ENCODE assay signal across 17 cellular contexts in the genomic region with DNA sequence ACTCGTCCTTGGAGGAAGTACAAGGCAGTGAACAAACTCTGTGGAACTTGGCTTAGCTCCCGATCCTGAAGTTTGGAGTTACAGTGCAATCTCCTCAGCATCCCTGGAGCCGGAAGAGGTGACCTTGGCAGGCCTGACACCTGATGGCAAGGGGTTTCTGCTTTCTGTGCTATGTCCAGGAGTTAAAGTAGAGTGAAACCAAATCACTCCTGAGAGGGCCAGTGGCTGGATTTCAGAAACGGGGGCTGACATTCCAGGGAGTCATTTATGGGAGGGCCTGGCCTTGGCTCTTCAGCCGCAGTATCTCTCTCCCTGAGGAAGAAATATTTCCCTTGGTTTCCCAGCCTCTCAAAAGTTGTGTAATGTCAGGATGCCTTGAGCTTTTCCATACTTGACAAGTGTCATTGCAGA.
"Had no signal": no experiment of that assay in that cellular context is flagged by ENCODE, and none has a peak within 500 bp of the region (broad histone marks: within the 10 kb centered on the region; RNA-seq: fewer than 3 reads in every experiment).

No MANE protein-coding gene starts in this region.

- H3K36me3 Mint-ChIP-seq: activated naive CD4-positive, alpha-beta T cell treated with anti-CD3 and anti-CD28 coated beads, Interleukin-2, amount 50 U/mL, for 24 hours; mesothelial cell of epicardium; stimulated activated memory B cell treated with anti-CD40 and anti-IgM and Interleukin-4, amounts not matched to agents 10 μg/mL and 1 μg/mL and 100 μg/mL, for 72 hours had no signal

- DNase-seq: activated CD4-positive, alpha-beta T cell treated with anti-CD3 and anti-CD28 coated beads, Interleukin-2, amount 50 U/mL, for 1 hour; activated CD8-positive, alpha-beta memory T cell treated with anti-CD3 and anti-CD28 coated beads, Interleukin-2, amount 50 U/mL, for 48 hours; activated gamma-delta T cell; effector memory CD8-positive, alpha-beta T cell; foreskin melanocyte; kidney; left lung; pancreas; right lobe of liver; spleen; stimulated activated CD4-positive, alpha-beta T cell treated with anti-CD3 and anti-CD28 coated beads, Interleukin-4, amount 100 ng/mL, for 4 hours; T1000; upper lobe of right lung had no signal

- H3K9me3 Mint-ChIP-seq: activated naive CD4-positive, alpha-beta T cell treated with anti-CD3 and anti-CD28 coated beads, Interleukin-2, amount 50 U/mL, for 24 hours; effector memory CD8-positive, alpha-beta T cell; mesothelial cell of epicardium; neural progenitor cell; stimulated activated memory B cell treated with anti-CD40 and anti-IgM and Interleukin-4, amounts not matched to agents 10 μg/mL and 1 μg/mL and 100 μg/mL, for 72 hours had no signal

- H3K27ac Mint-ChIP-seq: activated naive CD4-positive, alpha-beta T cell treated with anti-CD3 and anti-CD28 coated beads, Interleukin-2, amount 50 U/mL, for 24 hours; mesothelial cell of epicardium; stimulated activated memory B cell treated with anti-CD40 and anti-IgM and Interleukin-4, amounts not matched to agents 10 μg/mL and 1 μg/mL and 100 μg/mL, for 72 hours had no signal

- ATAC-seq: effector memory CD8-positive, alpha-beta T cell; left lung; pancreas; right lobe of liver; stimulated activated memory B cell treated with anti-CD40 and anti-IgM and Interleukin-4, amounts not matched to agents 10 μg/mL and 1 μg/mL and 100 μg/mL, for 72 hours; upper lobe of right lung had no signal

- H3K4me3 Mint-ChIP-seq: effector memory CD8-positive, alpha-beta T cell; mesothelial cell of epicardium; stimulated activated memory B cell treated with anti-CD40 and anti-IgM and Interleukin-4, amounts not matched to agents 10 μg/mL and 1 μg/mL and 100 μg/mL, for 72 hours had no signal
